Comparison of ENCODE assay signal across 9 cellular contexts in the genomic region with DNA sequence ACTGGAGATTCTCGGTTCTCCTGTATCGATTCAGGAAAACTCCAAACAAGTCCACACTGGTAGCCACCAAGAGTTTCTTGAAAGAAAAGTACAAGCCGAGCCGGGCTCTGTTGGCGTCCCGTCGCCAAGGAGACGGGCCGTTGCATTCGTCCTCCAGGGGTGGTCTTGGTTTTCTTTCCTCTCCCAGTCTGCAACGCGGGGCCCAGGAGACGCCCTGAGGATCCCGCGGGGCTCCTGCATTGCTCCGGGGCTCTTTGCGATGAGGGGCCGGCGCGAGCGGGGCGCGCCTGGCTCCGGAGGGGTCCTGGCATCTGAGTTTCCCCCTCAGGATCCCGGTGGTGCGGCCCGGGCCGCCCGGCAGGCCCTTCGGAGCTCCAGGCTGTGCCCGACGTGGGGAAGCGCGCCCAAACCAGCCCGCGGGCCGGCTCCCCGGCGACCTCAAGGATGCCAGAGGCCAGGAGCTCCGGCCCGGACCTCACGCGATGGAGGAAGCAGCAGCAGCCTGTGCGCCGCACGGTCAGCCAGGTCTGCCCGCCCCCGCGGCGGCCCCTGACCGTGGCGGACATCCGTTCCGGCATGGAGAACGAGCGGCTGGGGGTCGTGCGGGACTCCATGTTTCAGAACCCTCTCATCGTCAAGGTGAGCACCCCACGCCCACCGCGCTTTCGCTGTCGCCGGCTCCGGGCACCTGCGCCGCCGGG. TPM values are rescaled to one million over a fixed set of nuclear protein-coding genes. Genes with fewer than 3 reads are reported as not detected.
A peak's percentile ranks its signal among the peaks of the same experiment; 100 is the strongest.
DNase-seq lines count a peak whose midpoint lies in the region; ATAC-seq and TF ChIP-seq lines count a peak whose summit lies in the region.
"Had no signal": no experiment of that assay in that cellular context is flagged by ENCODE, and none has a peak within 500 bp of the region (broad histone marks: within the 10 kb centered on the region; RNA-seq: fewer than 3 reads in every experiment).

A gene (plus strand): TSS at position 384 of the 701 bp plus-strand sequence. CDS start 61 bp downstream, at position 445.

- H3K27ac ChIP-seq in DND-41 (ENCODE audit: low read length), result no peak within 1 kb of the TSS
- peak within 1 kb of the TSS; percentile 52 for H3K27ac ChIP-seq in ectodermal cell (ENCODE audit: insufficient read depth, low read depth, low read length, poor library complexity, severe bottlenecking)
- H3K27ac ChIP-seq in subcutaneous abdominal adipose tissue (ENCODE audit: low read depth, low read length), result no peak within 1 kb of the TSS

- H3K36me3 Mint-ChIP-seq in memory B cell, result no peaks in the 10 kb centered on the region

- H3K9me3 ChIP-seq in DND-41 (ENCODE audit: insufficient read depth, low read length, severe bottlenecking) (no peaks in the 10 kb centered on the region), ectodermal cell (ENCODE audit: control insufficient read depth, low read length) (no peaks in the 10 kb centered on the region), subcutaneous abdominal adipose tissue (ENCODE audit: control insufficient read depth in 5 of 5, low read length in 5 of 5) (no peaks in the 10 kb centered on the region)

- DNase-seq in DND-41 (no peak), LHCN-M2 (ENCODE audit: low read depth) (peak; percentile 41), memory B cell (ENCODE audit: low spot score in 2 of 2) (peak; percentile 42 to 60), OCI-M2 (lab: John Stamatoyannopoulos, UW; ENCODE audit: unreplicated experiment) (no peak)
- DNase-seq in activated CD4-positive, alpha-beta T cell treated with anti-CD3 and anti-CD28 coated beads for 1 hour, result peak; percentile 17

- peaks cover 7% of the 10 kb centered on the region for H3K27me3 Mint-ChIP-seq in memory B cell

- H3K4me1 Mint-ChIP-seq in memory B cell, result peaks cover 28% of the 10 kb centered on the region

- H3K4me3 ChIP-seq in DND-41 (ENCODE audit: low read depth in 1 of 2, low read length in 2 of 2) (no peak within 1 kb of the TSS), ectodermal cell (ENCODE audit: insufficient read depth, low read depth, low read length) (peak within 1 kb of the TSS; percentile 49), subcutaneous abdominal adipose tissue (ENCODE audit: low read depth in 1 of 5, low read length in 5 of 5) (peak within 1 kb of the TSS; percentile 13 to 58 (median 54))

- H3K79me2 ChIP-seq in DND-41 (ENCODE audit: insufficient read depth, low read length), result peaks cover 14% of the 10 kb centered on the region

- H4K20me1 ChIP-seq in DND-41 (ENCODE audit: insufficient read depth, low read length), result no peaks in the 10 kb centered on the region

- H3K9ac ChIP-seq in DND-41 (ENCODE audit: low read depth, low read length), result no peak within 1 kb of the TSS
- H3K9ac ChIP-seq in subcutaneous abdominal adipose tissue (ENCODE audit: low read length in 5 of 5), result peak within 1 kb of the TSS in 4 of 5 donors; percentile 30 to 56 (median 37)

- H3K4me1 ChIP-seq in DND-41 (ENCODE audit: insufficient read depth, low read length) (peaks cover 26% of the 10 kb centered on the region), ectodermal cell (ENCODE audit: control insufficient read depth, insufficient read depth, low read length) (peaks cover 15% of the 10 kb centered on the region), subcutaneous abdominal adipose tissue (ENCODE audit: control insufficient read depth in 5 of 5, insufficient read depth in 5 of 5, low read length in 5 of 5) (peaks cover 5 to 39% (median 34%) of the 10 kb centered on the region in 5 donors)

- WGBS in ectodermal cell, 2 experiments, result 1% methylated on average over 69 of the region's 69 CpGs

- peaks cover 30% of the 10 kb centered on the region for H3K27me3 ChIP-seq in DND-41 (ENCODE audit: insufficient read depth, low read length, poor library complexity)
- H3K27me3 ChIP-seq in ectodermal cell (ENCODE audit: control insufficient read depth, insufficient read depth, low read length, poor library complexity, severe bottlenecking), result peaks cover 43% of the 10 kb centered on the region
- H3K27me3 ChIP-seq in subcutaneous abdominal adipose tissue (ENCODE audit: control insufficient read depth in 5 of 5, insufficient read depth in 4 of 5, low read length in 5 of 5), result peaks cover 34 to 54% (median 40%) of the 10 kb centered on the region in 5 donors

- H2AFZ ChIP-seq in DND-41 (ENCODE audit: low read depth, low read length), result no peak within 1 kb of the TSS

- H3K4me3 Mint-ChIP-seq in memory B cell, result peak within 1 kb of the TSS; percentile 77

- ATAC-seq in DND-41 (ENCODE audit: insufficient read depth, low read depth), result no peak
- peak; percentile 25 for ATAC-seq in memory B cell (ENCODE audit: low read depth)
- ATAC-seq in HG03457 (IDR thresholded peaks at IDR 0.05; ENCODE audit: unreplicated experiment), result no peak

- no peak for TF ChIP-seq CTCF in DND-41 (IDR thresholded peaks at IDR 0.05; ENCODE audit: borderline replicate concordance, extremely low read depth, low read length, poor library complexity, severe bottlenecking)

- no peaks in the 10 kb centered on the region for H3K9me3 Mint-ChIP-seq in memory B cell

- 0 out of 2 replicates have a peak within 1 kb of the TSS, but pooled peaks have one; percentile 13 for H3K4me2 ChIP-seq in DND-41 (ENCODE audit: insufficient read depth, low read length)

- H3K36me3 ChIP-seq in DND-41 (ENCODE audit: insufficient read depth, low read length) (no peaks in the 10 kb centered on the region; the same call in 1 of the 2 replicates), ectodermal cell (ENCODE audit: control insufficient read depth, insufficient read depth, low read length) (no peaks in the 10 kb centered on the region), subcutaneous abdominal adipose tissue (ENCODE audit: control insufficient read depth in 5 of 5, insufficient read depth in 5 of 5, low read length in 5 of 5) (no peaks in the 10 kb centered on the region)

- no peak within 1 kb of the TSS for H3K27ac Mint-ChIP-seq in memory B cell

RNA-seq across cellular contexts. Expression of the gene that starts here (rescaled TPM):
- not detected in 2 replicates for total RNA-seq in LHCN-M2 (2014; rRNA removed)
- polyA plus RNA-seq in LHCN-M2 (2012), result 0.06 TPM
- 3.7 TPM for polyA plus RNA-seq in ectodermal cell (2013, experiment 1 of 4)
- 7.3 TPM for polyA plus RNA-seq in ectodermal cell (2013, experiment 2 of 4)
- polyA plus RNA-seq in ectodermal cell (2013, experiment 3 of 4), result 5.2 TPM
- 7.0 TPM for polyA plus RNA-seq in ectodermal cell (2013, experiment 4 of 4)
- total RNA-seq: T-helper 1 cell treated with Interleukin-12 subunit alpha and Interleukin-12 subunit beta and Interleukin-4 antibody, amounts not matched to agents 30 ng/mL and 1 ng/mL, for 36 hours had no signal

Comparison
In these comparisons a context has a peak if more than half of its experiments do, and no peak if none do; other contexts are left out.
1. Peak in DNase-seq in LHCN-M2; RNA of the gene not detected or under 1 TPM.
2. DNase-seq: peak in activated CD4-positive, alpha-beta T cell treated with anti-CD3 and anti-CD28 coated beads for 1 hour (single experiment) and memory B cell (2 of 2); none in DND-41 (single experiment) and OCI-M2 (single experiment).
3. H3K4me3 ChIP-seq: peak in ectodermal cell (single experiment) and subcutaneous abdominal adipose tissue (5 of 5); none in DND-41 (0 of 2).